Comparison of ENCODE assay signal across 11 cellular contexts in the genomic region with DNA sequence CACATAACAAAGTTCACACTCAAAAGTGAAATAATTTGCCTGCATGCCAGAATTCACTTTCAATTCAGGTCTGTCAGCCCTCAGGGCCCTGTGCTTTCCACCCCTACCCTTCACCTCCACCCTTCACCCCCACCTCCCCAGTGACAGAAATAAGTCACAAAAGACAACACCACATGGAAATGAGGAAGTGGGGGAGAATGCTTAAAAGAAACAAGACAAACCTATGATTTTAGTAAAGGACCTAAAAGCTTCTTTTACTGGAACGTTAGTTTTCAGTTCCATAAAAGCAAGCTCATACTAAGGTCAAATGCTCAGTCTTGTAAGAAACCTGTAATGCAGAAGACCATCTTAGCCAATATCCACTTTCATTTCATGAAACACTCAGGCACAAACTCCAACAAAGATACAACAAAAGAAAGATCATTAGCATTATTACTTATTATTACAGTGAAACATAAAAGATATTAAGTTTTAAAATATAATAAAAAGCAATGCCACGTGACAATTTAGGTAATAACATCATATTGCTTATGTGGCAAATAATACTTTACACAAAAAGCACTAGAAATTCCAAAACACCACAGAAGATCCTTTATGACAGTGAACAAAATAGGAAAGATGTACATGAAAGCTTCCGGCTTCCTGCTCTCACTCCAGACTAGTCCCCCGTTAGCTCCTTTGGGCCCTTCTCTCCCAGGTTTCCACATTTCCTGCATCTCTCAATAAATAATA.
A peak's percentile ranks its signal among the peaks of the same experiment; 100 is the strongest.
DNase-seq lines count a peak whose midpoint lies in the region; ATAC-seq, FAIRE-seq and TF ChIP-seq lines count a peak whose summit lies in the region.
"Had no signal": no experiment of that assay in that cellular context is flagged by ENCODE, and none has a peak within 500 bp of the region (broad histone marks: within the 10 kb centered on the region; RNA-seq: fewer than 3 reads in every experiment).

No MANE protein-coding gene starts in this region.

- peak; percentile 91 for ATAC-seq in GM19372 (IDR thresholded peaks at IDR 0.05; ENCODE audit: low read depth, unreplicated experiment)
- ATAC-seq in HG03064 (IDR thresholded peaks at IDR 0.05; ENCODE audit: low read depth, unreplicated experiment), result peak; percentile 84
- no peak for ATAC-seq in gastroesophageal sphincter

- no peak overlapping the region for H3K4me3 ChIP-seq in gastroesophageal sphincter

- H3K27me3 ChIP-seq in gastroesophageal sphincter, result no peaks in the 10 kb centered on the region

- TF ChIP-seq EP300 in gastroesophageal sphincter (IDR thresholded peaks at IDR 0.05), result no peak

- H3K9me3 ChIP-seq in gastroesophageal sphincter, result no peaks in the 10 kb centered on the region

- H3K4me1 ChIP-seq in gastroesophageal sphincter, result no peaks in the 10 kb centered on the region

- no peak for TF ChIP-seq POLR2A in gastroesophageal sphincter (IDR thresholded peaks at IDR 0.05)

- DNase-seq in GF-D8 (lab: John Stamatoyannopoulos, UW) (peak; percentile 13), OCI-M1 (lab: John Stamatoyannopoulos, UW) (peak; percentile 74), kidney glomerular epithelial cell (lab: John Stamatoyannopoulos, UW) (no peak), UCSD-AML1 (lab: John Stamatoyannopoulos, UW; ENCODE audit: unreplicated experiment) (no peak), RCC 7860 (ENCODE audit: low spot score) (no peak)
- DNase-seq: central memory CD4-positive, alpha-beta T cell had no signal

- FAIRE-seq in RCC 7860 (lab: Jason Lieb, UNC), result no peak
- FAIRE-seq: keratinocyte, TTC549 had no signal

- 85 to 91% methylated on average over 4 of the region's 4 CpGs for WGBS in gastroesophageal sphincter (ENCODE audit: low coverage in 1 of 2), 2 donors

- H3K27ac ChIP-seq in gastroesophageal sphincter, result no peak overlapping the region

- TF ChIP-seq CTCF in gastroesophageal sphincter (IDR thresholded peaks at IDR 0.05), result no peak

- H3K36me3 ChIP-seq in gastroesophageal sphincter, result no peaks in the 10 kb centered on the region

Comparison
In these comparisons a context has a peak if more than half of its experiments do, and no peak if none do; other contexts are left out.
1. DNase-seq: peak in GF-D8 (single experiment) and OCI-M1 (single experiment); none in kidney glomerular epithelial cell (single experiment), UCSD-AML1 (single experiment) and RCC 7860 (single experiment).